ENCODE assay signal across 9 cellular contexts in the genomic region with DNA sequence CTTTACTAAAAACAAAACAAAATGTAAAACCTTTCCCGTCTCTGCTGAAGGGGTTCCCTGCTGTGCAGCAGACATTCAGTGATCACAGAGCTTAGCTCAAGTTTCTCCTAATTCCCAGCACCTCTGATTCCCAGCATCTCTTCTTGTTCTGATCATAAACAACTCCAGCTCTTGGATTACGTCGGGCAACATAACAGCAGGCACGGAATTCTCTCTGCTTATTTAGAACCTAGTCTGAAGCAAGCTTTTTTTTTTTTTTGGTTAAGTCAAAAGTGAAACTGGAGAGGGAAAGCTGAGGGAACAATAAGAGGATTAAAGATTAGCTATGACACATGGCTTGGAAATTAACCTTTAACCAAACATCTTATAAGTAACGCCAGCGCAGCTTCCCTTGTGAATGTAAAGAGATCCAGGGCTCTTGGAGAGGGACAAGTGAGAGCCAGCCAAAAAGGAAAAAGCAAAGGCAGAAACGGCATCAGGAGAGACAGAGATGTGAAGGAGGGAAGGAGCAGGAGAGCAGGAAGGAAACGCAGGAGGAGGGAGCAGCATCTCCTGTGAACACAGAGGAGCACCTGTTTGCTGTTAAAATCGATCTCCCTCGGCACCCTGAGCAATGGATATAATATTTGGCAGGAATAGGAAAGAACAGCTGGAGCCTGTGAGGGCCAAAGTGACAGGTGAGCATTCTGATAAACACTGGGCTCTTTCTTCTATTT. TPM values are rescaled to one million over a fixed set of nuclear protein-coding genes. Genes with fewer than 3 reads are reported as not detected.
DNase-seq lines count a peak whose midpoint lies in the region; ATAC-seq, FAIRE-seq and TF ChIP-seq lines count a peak whose summit lies in the region.
"Had no signal": no experiment of that assay in that cellular context is flagged by ENCODE, and none has a peak within 500 bp of the region (broad histone marks: within the 10 kb centered on the region; RNA-seq: fewer than 3 reads in every experiment).

A gene with protein sequence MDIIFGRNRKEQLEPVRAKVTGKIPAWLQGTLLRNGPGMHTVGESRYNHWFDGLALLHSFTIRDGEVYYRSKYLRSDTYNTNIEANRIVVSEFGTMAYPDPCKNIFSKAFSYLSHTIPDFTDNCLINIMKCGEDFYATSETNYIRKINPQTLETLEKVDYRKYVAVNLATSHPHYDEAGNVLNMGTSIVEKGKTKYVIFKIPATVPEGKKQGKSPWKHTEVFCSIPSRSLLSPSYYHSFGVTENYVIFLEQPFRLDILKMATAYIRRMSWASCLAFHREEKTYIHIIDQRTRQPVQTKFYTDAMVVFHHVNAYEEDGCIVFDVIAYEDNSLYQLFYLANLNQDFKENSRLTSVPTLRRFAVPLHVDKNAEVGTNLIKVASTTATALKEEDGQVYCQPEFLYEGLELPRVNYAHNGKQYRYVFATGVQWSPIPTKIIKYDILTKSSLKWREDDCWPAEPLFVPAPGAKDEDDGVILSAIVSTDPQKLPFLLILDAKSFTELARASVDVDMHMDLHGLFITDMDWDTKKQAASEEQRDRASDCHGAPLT (plus strand): TSS at position 394 of the 716 bp plus-strand sequence. CDS start 220 bp downstream, at position 614.

- ATAC-seq in left lobe of liver, result peak; percentile 77
- no peak for ATAC-seq in GM18868 (IDR thresholded peaks at IDR 0.05; ENCODE audit: unreplicated experiment)
- ATAC-seq in HG03039 (IDR thresholded peaks at IDR 0.05; ENCODE audit: unreplicated experiment), result no peak

- H3K9me2 ChIP-seq in Loucy (replicated peaks; ENCODE audit: low read depth, low read length), result no peaks in the 10 kb centered on the region

- peak within 1 kb of the TSS; percentile 57 for H3K4me2 ChIP-seq in Loucy (ENCODE audit: low read depth, low read length, poor library complexity, severe bottlenecking)

- TF ChIP-seq CTCF in Loucy (conservative IDR thresholded peaks at IDR 0.05; ENCODE audit: low read length) (no peak), type B pancreatic cell (conservative IDR thresholded peaks at IDR 0.05) (no peak)

- H3K36me3 ChIP-seq in Loucy (ENCODE audit: insufficient read depth, low read length), result no peaks in the 10 kb centered on the region

- H3K36me3 Mint-ChIP-seq in type B pancreatic cell, result no peaks in the 10 kb centered on the region

- DNase-seq in brain pericyte (ENCODE audit: low read depth, low spot score), result peak; percentile 15
- DNase-seq in left lobe of liver (ENCODE audit: low spot score), result peak; percentile 63
- no peak for DNase-seq in type B pancreatic cell (ENCODE audit: extremely low spot score, unreplicated experiment)
- DNase-seq in AML-193 (lab: John Stamatoyannopoulos, UW), result no peak

- no peak within 1 kb of the TSS for H3K9ac ChIP-seq in Loucy (ENCODE audit: low read depth, low read length, poor library complexity, severe bottlenecking)

- no peaks in the 10 kb centered on the region for H3K79me2 ChIP-seq in Loucy (ENCODE audit: insufficient read depth, low read length)

- H3F3A ChIP-seq in Loucy (ENCODE audit: low read depth), result no peaks in the 10 kb centered on the region

- H3K27ac Mint-ChIP-seq in type B pancreatic cell, result peak within 1 kb of the TSS; percentile 86

- peak within 1 kb of the TSS; percentile 65; the same call in 1 of the 2 replicates for H2AFZ ChIP-seq in Loucy (ENCODE audit: low read length)

- no peaks in the 10 kb centered on the region for H4K20me1 ChIP-seq in Loucy (ENCODE audit: insufficient read depth, low read length, poor library complexity, severe bottlenecking)

- peak within 1 kb of the TSS; percentile 31 for H3K4me3 ChIP-seq in Loucy (ENCODE audit: low read length, poor library complexity, severe bottlenecking)

- H3K9me3 ChIP-seq in Loucy (ENCODE audit: insufficient read depth, low read depth, low read length), result no peaks in the 10 kb centered on the region

- H3K4me1 ChIP-seq in Loucy (ENCODE audit: insufficient read depth, low read length, poor library complexity, severe bottlenecking), result no peaks in the 10 kb centered on the region

- peak; percentile 84 for FAIRE-seq in G401.6 (lab: Jason Lieb, UNC)

- no peaks in the 10 kb centered on the region for H3K9me3 Mint-ChIP-seq in type B pancreatic cell

- H3K4me1 Mint-ChIP-seq in type B pancreatic cell (ENCODE audit: unreplicated experiment), result peaks cover 16% of the 10 kb centered on the region

- no peaks in the 10 kb centered on the region for H3K27me3 Mint-ChIP-seq in type B pancreatic cell

- H3K4me3 Mint-ChIP-seq in type B pancreatic cell, result peak within 1 kb of the TSS; percentile 86

- H3K27me3 ChIP-seq in Loucy (ENCODE audit: insufficient read depth, low read length, poor library complexity, severe bottlenecking), result no peaks in the 10 kb centered on the region

RNA-seq across cellular contexts. Expression of the gene that starts here (rescaled TPM):
- total RNA-seq in left lobe of liver (0.25 TPM), type B pancreatic cell (ENCODE audit: low replicate concordance) (2.0 and 3.0 TPM in 2 replicates)
- total RNA-seq: T-helper 1 cell treated with Interleukin-12 subunit alpha and Interleukin-12 subunit beta and Interleukin-4 antibody, amounts not matched to agents 30 ng/mL and 1 ng/mL, for 36 hours had no signal

Comparison
In these comparisons a context has a peak if more than half of its experiments do, and no peak if none do; other contexts are left out.
1. Peak in DNase-seq and ATAC-seq in left lobe of liver; RNA of the gene not detected or under 1 TPM.